ENCODE assay signal across 10 cellular contexts in the genomic region with DNA sequence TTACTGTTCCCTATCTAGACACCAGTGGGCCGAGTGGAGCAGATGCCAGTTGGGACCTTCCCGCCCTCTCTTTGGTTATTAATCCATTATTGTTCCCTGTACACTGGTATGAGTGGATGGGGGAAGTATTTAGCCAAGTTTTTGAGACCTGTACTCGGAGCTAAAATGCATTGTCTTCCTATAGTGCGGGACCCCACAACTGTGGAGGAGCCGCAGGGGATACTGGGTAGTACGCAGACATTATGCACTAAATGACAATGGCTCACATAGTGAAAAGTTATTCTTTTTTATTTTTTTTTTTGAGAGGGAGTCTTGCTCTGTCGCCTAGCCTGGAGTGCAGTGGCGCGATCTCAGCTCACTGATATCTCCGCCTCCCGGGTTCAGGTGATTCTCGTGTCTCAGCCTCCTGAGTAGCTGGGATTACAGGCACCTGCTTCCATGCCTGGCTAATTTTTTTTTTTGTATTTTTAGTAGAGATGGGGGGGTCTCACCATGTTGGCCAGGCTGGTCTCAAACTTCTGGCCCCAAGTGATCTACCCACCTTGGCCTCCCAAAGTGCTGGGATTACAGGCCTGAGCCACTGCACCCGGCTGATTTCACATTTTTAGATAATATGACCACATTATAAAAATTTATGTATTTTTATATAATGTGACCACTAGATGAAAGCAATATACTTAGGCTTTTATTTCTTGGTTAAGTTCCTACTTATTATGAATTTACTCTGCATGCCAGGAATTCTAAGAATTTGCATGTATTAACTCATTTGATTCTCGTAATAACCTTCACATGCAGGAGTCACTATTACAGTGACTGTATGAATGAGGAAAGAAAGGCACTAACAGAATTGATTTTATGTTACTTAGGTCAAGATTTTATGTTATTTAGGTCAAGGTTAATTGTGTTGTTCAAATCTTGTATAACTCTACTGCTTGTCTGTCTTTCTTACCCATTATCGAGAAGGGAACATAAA. TPM values are rescaled to one million over a fixed set of nuclear protein-coding genes. Genes with fewer than 3 reads are reported as not detected.
A peak's percentile ranks its signal among the peaks of the same experiment; 100 is the strongest.
DNase-seq lines count a peak whose midpoint lies in the region; ATAC-seq and TF ChIP-seq lines count a peak whose summit lies in the region.
"Had no signal": no experiment of that assay in that cellular context is flagged by ENCODE, and none has a peak within 500 bp of the region (broad histone marks: within the 10 kb centered on the region; RNA-seq: fewer than 3 reads in every experiment).

No MANE protein-coding gene starts in this region.

- intact Hi-C loops in CD4-positive, alpha-beta memory T cell (cut with micrococcal nuclease) = loop anchor here (2.0 to 10.0 kb wide), 2 partner anchors 626 to 1030 kb away; partner anchors contain the start of gene NOP58

- DNase-seq in CD4-positive, alpha-beta memory T cell = peak in 2 of 5 donors; percentile 29 to 33
- DNase-seq in T-helper 2 cell treated with Interferon-gamma antibody and Interleukin-4, amounts not matched to agents 5 μg/mL and 100 μg/mL, for 36 hours (ENCODE audit: low spot score) = no peak
- DNase-seq in lung (ENCODE audit: low spot score) (no peak), endothelial cell (ENCODE audit: low spot score) (no peak), NAMALWA (ENCODE audit: low spot score) (no peak), GOT3 (lab: John Stamatoyannopoulos, UW) (no peak)
- DNase-seq: stimulated activated CD4-positive, alpha-beta T cell treated with anti-CD3 and anti-CD28 coated beads, Interleukin-4, amount 100 ng/mL, for 4 hours had no signal

- H3K4me1 Mint-ChIP-seq in CD4-positive, alpha-beta memory T cell = peaks cover 33 to 66% (median 45%) of the 10 kb centered on the region in 4 donors
- H3K4me1 Mint-ChIP-seq in T-helper 2 cell treated with Interferon-gamma antibody and Interleukin-4, amounts not matched to agents 5 μg/mL and 100 μg/mL, for 36 hours (ENCODE audit: low read depth) = peaks cover 48% of the 10 kb centered on the region
- H3K4me1 Mint-ChIP-seq in endothelial cell (ENCODE audit: unreplicated experiment) = peaks cover 20% of the 10 kb centered on the region

- 49 to 66% methylated on average over 15 of the region's 15 CpGs for WGBS in lung, 2 donors

- H3K36me3 Mint-ChIP-seq in CD4-positive, alpha-beta memory T cell = peaks cover 19 to 20% of the 10 kb centered on the region in 2 donors
- H3K36me3 Mint-ChIP-seq in T-helper 2 cell treated with Interferon-gamma antibody and Interleukin-4, amounts not matched to agents 5 μg/mL and 100 μg/mL, for 36 hours (ENCODE audit: low read depth) = peaks cover 35% of the 10 kb centered on the region
- no peaks in the 10 kb centered on the region for H3K36me3 Mint-ChIP-seq in endothelial cell (ENCODE audit: low read depth, unreplicated experiment)

- CTCF ChIA-PET in CD4-positive, alpha-beta memory T cell (lab: Charles Lee; ENCODE audit: partially characterized antibody) = interaction anchor here (0.9 to 4.6 kb wide), 24 partner anchors 8 to 944 kb away, joined by 3 to 280 read pairs (median 11); partner anchors contain the start of genes ALS2, CASP10, CASP8 and ORC2

- no peaks in the 10 kb centered on the region for H3K36me3 ChIP-seq in CD4-positive, alpha-beta memory T cell (ENCODE audit: insufficient read depth, low read length)
- H3K36me3 ChIP-seq in lung (ENCODE audit: control insufficient read depth in 2 of 2, insufficient read depth in 2 of 2, low read length in 2 of 2) = no peaks in the 10 kb centered on the region
- H3K36me3 ChIP-seq: ascending aorta had no signal

- H3K4me3 ChIP-seq in CD4-positive, alpha-beta memory T cell (ENCODE audit: low read length in 2 of 2) = peak overlapping the region; percentile 73 to 94
- peak overlapping the region; percentile 20 for H3K4me3 ChIP-seq in lung

- POLR2A ChIA-PET in CD4-positive, alpha-beta memory T cell (lab: Charles Lee; ENCODE audit: partially characterized antibody) = interaction anchor here (0.6 to 4.6 kb wide), 19 partner anchors 15 to 1409 kb away, joined by 3 to 249 read pairs (median 8); partner anchors contain the start of genes CASP10, CASP8, CFLAR and CLK1

- H3K27me3 ChIP-seq in CD4-positive, alpha-beta memory T cell (ENCODE audit: insufficient read depth, low read length) = no peaks in the 10 kb centered on the region
- H3K27me3 ChIP-seq in lung (ENCODE audit: control insufficient read depth, insufficient read depth) = no peaks in the 10 kb centered on the region
- H3K27me3 ChIP-seq: ascending aorta had no signal

- peaks cover 55% of the 10 kb centered on the region for H3K4me1 ChIP-seq in CD4-positive, alpha-beta memory T cell (ENCODE audit: insufficient read depth, low read length)
- peaks cover 0 to 4% of the 10 kb centered on the region in 2 donors for H3K4me1 ChIP-seq in lung (ENCODE audit: control insufficient read depth in 2 of 2, insufficient read depth in 2 of 2, low read length in 2 of 2)

- ATAC-seq in GM21526 (IDR thresholded peaks at IDR 0.05; ENCODE audit: low FRiP score, unreplicated experiment) (peak; percentile 10), lung (ENCODE audit: insufficient read depth, low FRiP score) (no peak), HG03469 (IDR thresholded peaks at IDR 0.05; ENCODE audit: unreplicated experiment) (no peak)

- H3K27ac ChIP-seq in CD4-positive, alpha-beta memory T cell (ENCODE audit: low read depth, low read length) = peak overlapping the region; percentile 84
- H3K27ac ChIP-seq in lung (ENCODE audit: low read depth in 1 of 2, low read length in 1 of 2) = peak overlapping the region in 1 of 2 donors; percentile 80
- H3K27ac ChIP-seq: ascending aorta had no signal

- no peaks in the 10 kb centered on the region for H3K9me3 ChIP-seq in CD4-positive, alpha-beta memory T cell (ENCODE audit: control insufficient read depth in 1 of 2, low read length in 2 of 2)
- H3K9me3 ChIP-seq in lung (ENCODE audit: control insufficient read depth in 2 of 2, insufficient read depth in 1 of 2, low read length in 1 of 2) = no peaks in the 10 kb centered on the region
- H3K9me3 ChIP-seq: ascending aorta had no signal

- H3K9me3 Mint-ChIP-seq in CD4-positive, alpha-beta memory T cell = no peaks in the 10 kb centered on the region
- no peaks in the 10 kb centered on the region for H3K9me3 Mint-ChIP-seq in T-helper 2 cell treated with Interferon-gamma antibody and Interleukin-4, amounts not matched to agents 5 μg/mL and 100 μg/mL, for 36 hours
- H3K9me3 Mint-ChIP-seq in endothelial cell (ENCODE audit: unreplicated experiment) = no peaks in the 10 kb centered on the region

- H3K27ac Mint-ChIP-seq in CD4-positive, alpha-beta memory T cell = peak overlapping the region; percentile 91 to 97 (median 96)
- H3K27ac Mint-ChIP-seq in T-helper 2 cell treated with Interferon-gamma antibody and Interleukin-4, amounts not matched to agents 5 μg/mL and 100 μg/mL, for 36 hours = peak overlapping the region; percentile 96
- H3K27ac Mint-ChIP-seq in endothelial cell (ENCODE audit: unreplicated experiment) = no peak overlapping the region

- TF ChIP-seq CTCF in lung (IDR thresholded peaks at IDR 0.05; ENCODE audit: control extremely low read depth, extremely low read depth) (no peak), endothelial cell (IDR thresholded peaks at IDR 0.05; ENCODE audit: unreplicated experiment) (no peak)

- peak overlapping the region; percentile 91 to 98 (median 97) for H3K4me3 Mint-ChIP-seq in CD4-positive, alpha-beta memory T cell
- H3K4me3 Mint-ChIP-seq in T-helper 2 cell treated with Interferon-gamma antibody and Interleukin-4, amounts not matched to agents 5 μg/mL and 100 μg/mL, for 36 hours = peak overlapping the region; percentile 91
- H3K4me3 Mint-ChIP-seq in endothelial cell (ENCODE audit: unreplicated experiment) = no peak overlapping the region

- no peaks in the 10 kb centered on the region for H3K27me3 Mint-ChIP-seq in CD4-positive, alpha-beta memory T cell
- no peaks in the 10 kb centered on the region for H3K27me3 Mint-ChIP-seq in T-helper 2 cell treated with Interferon-gamma antibody and Interleukin-4, amounts not matched to agents 5 μg/mL and 100 μg/mL, for 36 hours (ENCODE audit: low read depth)
- H3K27me3 Mint-ChIP-seq in endothelial cell (ENCODE audit: unreplicated experiment) = no peaks in the 10 kb centered on the region

RNA-seq across cellular contexts. Expression of gene CASP8, which starts 25.9 kb away (rescaled TPM):
- 100 to 1,000 TPM; 199 to 200 TPM for total RNA-seq in CD4-positive, alpha-beta memory T cell
- 100 to 1,000 TPM in 1 of 2 donors, 10 to 100 TPM in 1; 30.6 to 108 TPM for polyA plus RNA-seq in CD4-positive, alpha-beta memory T cell
- total RNA-seq in lung = 10 to 100 TPM; 23.4 to 32.3 TPM
- 10 to 100 TPM; 18.2 to 23.6 TPM for polyA plus RNA-seq in lung
- 14.9 TPM for total RNA-seq in endothelial cell (ENCODE audit: unreplicated experiment)

RNA-seq across cellular contexts. Expression of gene CASP10, which starts 51.5 kb away (rescaled TPM):
- 10 to 100 TPM; 30.6 to 36.6 TPM for total RNA-seq in CD4-positive, alpha-beta memory T cell
- 10 to 100 TPM; 15.3 to 15.5 TPM for polyA plus RNA-seq in CD4-positive, alpha-beta memory T cell
- total RNA-seq in lung = 10 to 100 TPM; 24.3 to 74.4 TPM
- 1 to 10 TPM; 8.9 to 9.1 TPM for polyA plus RNA-seq in lung
- 38.6 TPM for total RNA-seq in endothelial cell (ENCODE audit: unreplicated experiment)

Comparison
In these comparisons a context has a peak if more than half of its experiments do, and no peak if none do; other contexts are left out.
1. RNA of gene CASP8, which starts 25.9 kb away (total RNA-seq): 199 to 200 TPM in CD4-positive, alpha-beta memory T cell; 23.4 to 32.3 TPM in lung and 14.9 TPM in endothelial cell (single experiment); every median in the first group is over 4 times any median in the second.